Comparison of ENCODE assay signal across 30 cellular contexts in genomic region chr4:93285346-93285745, GRCh38.
"Had no signal": no experiment of that assay in that cellular context is flagged by ENCODE, and none has a peak within 500 bp of the region (broad histone marks: within the 10 kb centered on the region; RNA-seq: fewer than 3 reads in every experiment).

No MANE protein-coding gene starts in this region.

- H3K9me3 Mint-ChIP-seq: nephron; neural progenitor cell; stimulated activated memory B cell treated with anti-CD40 and anti-IgM and Interleukin-4, amounts not matched to agents 10 μg/mL and 1 μg/mL and 100 μg/mL, for 72 hours; stimulated activated naive CD8-positive, alpha-beta T cell treated with anti-CD3 and anti-CD28 coated beads, Interleukin-15, Interleukin-2, amounts not matched to agents 100 ng/mL and 50 ng/mL, for 24 hours had no signal

- H3K9ac ChIP-seq: neural progenitor cell, parathyroid adenoma had no signal

- H2AFZ ChIP-seq: neural progenitor cell, parathyroid adenoma had no signal

- H3K4me3 Mint-ChIP-seq: naive thymus-derived CD4-positive, alpha-beta T cell; natural killer cell; nephron; neural progenitor cell; stimulated activated memory B cell treated with anti-CD40 and anti-IgM and Interleukin-4, amounts not matched to agents 10 μg/mL and 1 μg/mL and 100 μg/mL, for 72 hours; stimulated activated naive CD8-positive, alpha-beta T cell treated with anti-CD3 and anti-CD28 coated beads, Interleukin-15, Interleukin-2, amounts not matched to agents 100 ng/mL and 50 ng/mL, for 24 hours had no signal

- H3K4me1 Mint-ChIP-seq: naive thymus-derived CD4-positive, alpha-beta T cell; natural killer cell; neural progenitor cell; stimulated activated memory B cell treated with anti-CD40 and anti-IgM and Interleukin-4, amounts not matched to agents 10 μg/mL and 1 μg/mL and 100 μg/mL, for 72 hours had no signal

- H3K9me3 ChIP-seq: ovary, psoas muscle, sigmoid colon, spleen, stomach, thoracic aorta, thyroid gland, tibial nerve, upper lobe of left lung, vagina had no signal

- H3K4me2 ChIP-seq: neural progenitor cell, smooth muscle cell had no signal

- ATAC-seq: naive thymus-derived CD4-positive, alpha-beta T cell; natural killer cell; psoas muscle; right cardiac atrium; stimulated activated memory B cell treated with anti-CD40 and anti-IgM and Interleukin-4, amounts not matched to agents 10 μg/mL and 1 μg/mL and 100 μg/mL, for 72 hours had no signal

- H3K79me2 ChIP-seq: parathyroid adenoma had no signal

- H3K36me3 ChIP-seq: neural progenitor cell, ovary, sigmoid colon, spleen, stomach, thoracic aorta, thyroid gland, tibial nerve, upper lobe of left lung, vagina had no signal

- H3K27ac ChIP-seq: neural progenitor cell, ovary, parathyroid adenoma, psoas muscle, sigmoid colon, spleen, stomach, thoracic aorta, thyroid gland, tibial nerve, upper lobe of left lung, vagina had no signal

- FAIRE-seq: urothelium cell line had no signal

- H3K4me3 ChIP-seq: neural progenitor cell, ovary, psoas muscle, sigmoid colon, smooth muscle cell, spleen, stomach, thoracic aorta, thyroid gland, tibial nerve, upper lobe of left lung, vagina had no signal

- DNase-seq: naive thymus-derived CD4-positive, alpha-beta T cell; natural killer cell; occipital lobe; ovary; posterior cingulate gyrus; psoas muscle; right cardiac atrium; sigmoid colon; spleen; stimulated activated CD4-positive, alpha-beta T cell treated with anti-CD3 and anti-CD28 coated beads, Interleukin-12 subunit alpha, Interleukin-12 subunit beta, amount 100 ng/mL, for 4 hours; stimulated activated CD4-positive, alpha-beta T cell treated with anti-CD3 and anti-CD28 coated beads, Interleukin-1b, Interleukin-23, amount 100 ng/mL, for 48 hours; stimulated activated CD4-positive, alpha-beta T cell treated with anti-CD3 and anti-CD28 coated beads, Interleukin-4, amount 100 ng/mL, for 1 hour; stimulated activated CD4-positive, alpha-beta T cell treated with anti-CD3 and anti-CD28 coated beads, Interleukin-4, amount 100 ng/mL, for 4 hours; stimulated activated CD8-positive, alpha-beta memory T cell treated with anti-CD3 and anti-CD28 coated beads, Interleukin-4, amount 100 ng/mL, for 48 hours; stimulated activated naive CD4-positive, alpha-beta T cell treated with Interleukin-2 at 50 U/mL for 16 hours; stomach; thyroid gland; trophoblast cell; upper lobe of left lung had no signal

- H3K27ac Mint-ChIP-seq: naive thymus-derived CD4-positive, alpha-beta T cell; natural killer cell; nephron; neural progenitor cell; progenitor cell of endocrine pancreas; stimulated activated memory B cell treated with anti-CD40 and anti-IgM and Interleukin-4, amounts not matched to agents 10 μg/mL and 1 μg/mL and 100 μg/mL, for 72 hours; stimulated activated naive CD8-positive, alpha-beta T cell treated with anti-CD3 and anti-CD28 coated beads, Interleukin-15, Interleukin-2, amounts not matched to agents 100 ng/mL and 50 ng/mL, for 24 hours had no signal

- H3K27me3 ChIP-seq: neural progenitor cell, ovary, sigmoid colon, spleen, stomach, thyroid gland, tibial nerve, upper lobe of left lung, vagina had no signal

- H3K4me1 ChIP-seq: neural progenitor cell, parathyroid adenoma, psoas muscle, sigmoid colon, spleen, stomach, thyroid gland, tibial nerve, upper lobe of left lung, vagina had no signal

- H3K36me3 Mint-ChIP-seq: naive thymus-derived CD4-positive, alpha-beta T cell; natural killer cell; neural progenitor cell; stimulated activated memory B cell treated with anti-CD40 and anti-IgM and Interleukin-4, amounts not matched to agents 10 μg/mL and 1 μg/mL and 100 μg/mL, for 72 hours had no signal

- H3K27me3 Mint-ChIP-seq: naive thymus-derived CD4-positive, alpha-beta T cell; progenitor cell of endocrine pancreas; stimulated activated memory B cell treated with anti-CD40 and anti-IgM and Interleukin-4, amounts not matched to agents 10 μg/mL and 1 μg/mL and 100 μg/mL, for 72 hours; stimulated activated naive CD8-positive, alpha-beta T cell treated with anti-CD3 and anti-CD28 coated beads, Interleukin-15, Interleukin-2, amounts not matched to agents 100 ng/mL and 50 ng/mL, for 24 hours had no signal
